ENCODE assay signal across 29 cellular contexts in genomic region chr1:223259462-223259861, GRCh38.
"Had no signal": no experiment of that assay in that cellular context is flagged by ENCODE, and none has a peak within 500 bp of the region (broad histone marks: within the 10 kb centered on the region; RNA-seq: fewer than 3 reads in every experiment).

No MANE protein-coding gene starts in this region.

- H3K4me1 Mint-ChIP-seq: activated CD4-positive, alpha-beta T cell treated with anti-CD3 and anti-CD28 coated beads for 36 hours; activated CD4-positive, alpha-beta T cell treated with anti-CD3 and anti-CD28 coated beads, Interleukin-2, amount 10 ng/mL, durations not matched to agents 24 days and 14 days; activated CD8-positive, alpha-beta memory T cell treated with anti-CD3 and anti-CD28 coated beads, Interleukin-2, amount 10 ng/mL, durations not matched to agents 7 days and 5 days; activated naive CD4-positive, alpha-beta T cell treated with anti-CD3 and anti-CD28 coated beads, Interleukin-2, amount 10 ng/mL, durations not matched to agents 7 days and 5 days; activated naive CD8-positive, alpha-beta T cell treated with anti-CD3 and anti-CD28 coated beads, Interleukin-2, amount 10 ng/mL, durations not matched to agents 7 days and 5 days had no signal

- ATAC-seq: activated CD4-positive, alpha-beta T cell treated with anti-CD3 and anti-CD28 coated beads for 36 hours; activated CD8-positive, alpha-beta memory T cell treated with anti-CD3 and anti-CD28 coated beads, Interleukin-2, amount 10 ng/mL, durations not matched to agents 7 days and 5 days; activated CD8-positive, alpha-beta T cell treated with anti-CD3 and anti-CD28 coated beads, Interleukin-2, amount 10 ng/mL, durations not matched to agents 7 days and 5 days; activated naive CD4-positive, alpha-beta T cell treated with anti-CD3 and anti-CD28 coated beads, Interleukin-2, amount 50 U/mL, for 72 hours; activated T-cell treated with anti-CD3 and anti-CD28 coated beads, Interleukin-2, amount 50 U/mL, for 72 hours; effector memory CD8-positive, alpha-beta T cell had no signal

- H3K9me3 Mint-ChIP-seq: activated CD4-positive, alpha-beta memory T cell treated with anti-CD3 and anti-CD28 coated beads for 36 hours; activated CD4-positive, alpha-beta T cell treated with anti-CD3 and anti-CD28 coated beads, Interleukin-2, amount 10 ng/mL, durations not matched to agents 24 days and 14 days; activated naive CD4-positive, alpha-beta T cell treated with anti-CD3 and anti-CD28 coated beads, Interleukin-2, amount 10 ng/mL, durations not matched to agents 7 days and 5 days; activated naive CD4-positive, alpha-beta T cell treated with anti-CD3 and anti-CD28 coated beads, Interleukin-2, amount 50 U/mL, for 72 hours; activated naive CD8-positive, alpha-beta T cell treated with anti-CD3 and anti-CD28 coated beads, Interleukin-2, amount 10 ng/mL, durations not matched to agents 7 days and 5 days; activated T-cell treated with anti-CD3 and anti-CD28 coated beads, Interleukin-2, amount 50 U/mL, for 24 hours; activated T-cell treated with anti-CD3 and anti-CD28 coated beads, Interleukin-2, amount 50 U/mL, for 72 hours; brain; dendritic cell treated with granulocyte-macrophage colony-stimulating factor and Interleukin-4, amounts not matched to agents 40 ng/mL and 50 ng/mL, for 4 days; effector memory CD8-positive, alpha-beta T cell had no signal

- H3K4me3 Mint-ChIP-seq: activated CD4-positive, alpha-beta memory T cell treated with anti-CD3 and anti-CD28 coated beads for 36 hours; activated CD4-positive, alpha-beta T cell treated with anti-CD3 and anti-CD28 coated beads for 36 hours; activated CD4-positive, alpha-beta T cell treated with anti-CD3 and anti-CD28 coated beads, Interleukin-2, amount 10 ng/mL, durations not matched to agents 24 days and 14 days; activated CD8-positive, alpha-beta memory T cell treated with anti-CD3 and anti-CD28 coated beads, Interleukin-2, amount 10 ng/mL, durations not matched to agents 7 days and 5 days; activated CD8-positive, alpha-beta T cell treated with anti-CD3 and anti-CD28 coated beads, Interleukin-2, amount 10 ng/mL, durations not matched to agents 7 days and 5 days; activated naive CD4-positive, alpha-beta T cell treated with anti-CD3 and anti-CD28 coated beads, Interleukin-2, amount 10 ng/mL, durations not matched to agents 7 days and 5 days; activated naive CD8-positive, alpha-beta T cell treated with anti-CD3 and anti-CD28 coated beads, Interleukin-2, amount 10 ng/mL, durations not matched to agents 7 days and 5 days; activated T-cell treated with anti-CD3 and anti-CD28 coated beads, Interleukin-2, amount 50 U/mL, for 24 hours; activated T-cell treated with anti-CD3 and anti-CD28 coated beads, Interleukin-2, amount 50 U/mL, for 72 hours; brain; dendritic cell treated with granulocyte-macrophage colony-stimulating factor and Interleukin-4, amounts not matched to agents 40 ng/mL and 50 ng/mL, for 4 days; effector memory CD8-positive, alpha-beta T cell had no signal

- H3K4me1 ChIP-seq: ascending aorta, breast epithelium, colonic mucosa had no signal

- H3K27me3 ChIP-seq: ascending aorta, breast epithelium, cardiac muscle cell, colonic mucosa, dorsolateral prefrontal cortex had no signal

- H3K27ac ChIP-seq: ascending aorta, breast epithelium, cardiac muscle cell, colonic mucosa, dorsolateral prefrontal cortex, epithelial cell of prostate had no signal

- H3K9me3 ChIP-seq: ascending aorta, breast epithelium, colonic mucosa had no signal

- H3K36me3 Mint-ChIP-seq: activated CD4-positive, alpha-beta memory T cell treated with anti-CD3 and anti-CD28 coated beads for 36 hours; activated CD8-positive, alpha-beta memory T cell treated with anti-CD3 and anti-CD28 coated beads, Interleukin-2, amount 10 ng/mL, durations not matched to agents 7 days and 5 days; activated naive CD4-positive, alpha-beta T cell treated with anti-CD3 and anti-CD28 coated beads, Interleukin-2, amount 10 ng/mL, durations not matched to agents 7 days and 5 days; activated naive CD4-positive, alpha-beta T cell treated with anti-CD3 and anti-CD28 coated beads, Interleukin-2, amount 50 U/mL, for 72 hours; activated naive CD8-positive, alpha-beta T cell treated with anti-CD3 and anti-CD28 coated beads, Interleukin-2, amount 10 ng/mL, durations not matched to agents 7 days and 5 days; brain had no signal

- H3K27ac Mint-ChIP-seq: activated CD4-positive, alpha-beta memory T cell treated with anti-CD3 and anti-CD28 coated beads for 36 hours; activated CD4-positive, alpha-beta T cell treated with anti-CD3 and anti-CD28 coated beads for 36 hours; activated CD4-positive, alpha-beta T cell treated with anti-CD3 and anti-CD28 coated beads, Interleukin-2, amount 10 ng/mL, durations not matched to agents 24 days and 14 days; activated CD8-positive, alpha-beta memory T cell treated with anti-CD3 and anti-CD28 coated beads, Interleukin-2, amount 10 ng/mL, durations not matched to agents 7 days and 5 days; activated CD8-positive, alpha-beta T cell treated with anti-CD3 and anti-CD28 coated beads, Interleukin-2, amount 10 ng/mL, durations not matched to agents 7 days and 5 days; activated naive CD4-positive, alpha-beta T cell treated with anti-CD3 and anti-CD28 coated beads, Interleukin-2, amount 10 ng/mL, durations not matched to agents 7 days and 5 days; activated naive CD4-positive, alpha-beta T cell treated with anti-CD3 and anti-CD28 coated beads, Interleukin-2, amount 50 U/mL, for 72 hours; activated naive CD8-positive, alpha-beta T cell treated with anti-CD3 and anti-CD28 coated beads, Interleukin-2, amount 10 ng/mL, durations not matched to agents 7 days and 5 days; activated T-cell treated with anti-CD3 and anti-CD28 coated beads, Interleukin-2, amount 50 U/mL, for 24 hours; activated T-cell treated with anti-CD3 and anti-CD28 coated beads, Interleukin-2, amount 50 U/mL, for 72 hours; dendritic cell treated with granulocyte-macrophage colony-stimulating factor and Interleukin-4, amounts not matched to agents 40 ng/mL and 50 ng/mL, for 4 days; effector memory CD8-positive, alpha-beta T cell had no signal

- DNase-seq: activated CD4-positive, alpha-beta memory T cell treated with anti-CD3 and anti-CD28 coated beads for 36 hours; activated CD4-positive, alpha-beta T cell treated with anti-CD3 and anti-CD28 coated beads for 36 hours; activated CD4-positive, alpha-beta T cell treated with anti-CD3 and anti-CD28 coated beads, Interleukin-2, amount 10 ng/mL, durations not matched to agents 24 days and 14 days; activated CD4-positive, CD25-positive, alpha-beta regulatory T cell; activated CD4-positive, CD25-positive, alpha-beta regulatory T cell treated with anti-CD3 and anti-CD28 coated beads, Interleukin-2, amount 50 U/mL, for 72 hours; activated CD8-positive, alpha-beta memory T cell treated with anti-CD3 and anti-CD28 coated beads, Interleukin-2, amount 10 ng/mL, durations not matched to agents 7 days and 5 days; activated CD8-positive, alpha-beta memory T cell treated with anti-CD3 and anti-CD28 coated beads, Interleukin-2, amount 50 U/mL, for 4 hours; activated CD8-positive, alpha-beta T cell treated with anti-CD3 and anti-CD28 coated beads, Interleukin-2, amount 10 ng/mL, durations not matched to agents 7 days and 5 days; activated gamma-delta T cell; activated naive CD4-positive, alpha-beta T cell; activated naive CD4-positive, alpha-beta T cell treated with anti-CD3 and anti-CD28 coated beads, Interleukin-2, amount 10 ng/mL, durations not matched to agents 7 days and 5 days; activated naive CD8-positive, alpha-beta T cell treated with anti-CD3 and anti-CD28 coated beads, Interleukin-2, amount 10 ng/mL, durations not matched to agents 7 days and 5 days; activated T-cell treated with anti-CD3 and anti-CD28 coated beads for 4 hours; activated T-cell treated with anti-CD3 and anti-CD28 coated beads, Interleukin-2, amount 50 U/mL, for 24 hours; activated T-cell treated with anti-CD3 and anti-CD28 coated beads, Interleukin-2, amount 50 U/mL, for 72 hours; central memory CD4-positive, alpha-beta T cell; cerebellar nuclear complex; dorsolateral prefrontal cortex; effector memory CD8-positive, alpha-beta T cell; T-helper 1 cell; T-helper 2 cell had no signal

- H3K36me3 ChIP-seq: ascending aorta, breast epithelium, cardiac muscle cell, colonic mucosa had no signal

- H3K27me3 Mint-ChIP-seq: activated CD4-positive, alpha-beta memory T cell treated with anti-CD3 and anti-CD28 coated beads for 36 hours; activated CD4-positive, alpha-beta T cell treated with anti-CD3 and anti-CD28 coated beads for 36 hours; activated T-cell treated with anti-CD3 and anti-CD28 coated beads, Interleukin-2, amount 50 U/mL, for 24 hours had no signal

- H3K4me3 ChIP-seq: ascending aorta, breast epithelium, cardiac muscle cell, colonic mucosa, dorsolateral prefrontal cortex had no signal
